Comparison of ENCODE assay signal across 13 cellular contexts in genomic region chr5:10453564-10453963, GRCh38. TPM values are rescaled to one million over a fixed set of nuclear protein-coding genes. Genes with fewer than 3 reads are reported as not detected.
DNase-seq lines count a peak whose midpoint lies in the region; FAIRE-seq and TF ChIP-seq lines count a peak whose summit lies in the region.
"Had no signal": no experiment of that assay in that cellular context is flagged by ENCODE, and none has a peak within 500 bp of the region (broad histone marks: within the 10 kb centered on the region; RNA-seq: fewer than 3 reads in every experiment).

No MANE protein-coding gene starts in this region.

- CTCF ChIA-PET in SK-N-SH (lab: Yijun Ruan, JAX): interaction anchor here (1.0 to 8.0 kb wide), 19 partner anchors 8 to 401 kb away, joined by 3 to 265 read pairs (median 9); partner anchors contain the start of gene ROPN1L

- no peak overlapping the region for H2BK15ac ChIP-seq in H9 (ENCODE audit: low read depth, low read length)

- H3K9me3 Mint-ChIP-seq in progenitor cell of endocrine pancreas (ENCODE audit: low read depth) (no peaks in the 10 kb centered on the region), H9 (no peaks in the 10 kb centered on the region; a peak in 1 of 5 replicates)
- H3K9me3 Mint-ChIP-seq: activated naive CD8-positive, alpha-beta T cell treated with anti-CD3 and anti-CD28 coated beads, Interleukin-2, amount 10 ng/mL, durations not matched to agents 7 days and 5 days had no signal

- no peak overlapping the region for H2BK120ac ChIP-seq in H9 (ENCODE audit: low read depth, low read length, poor library complexity, severe bottlenecking)

- no peaks in the 10 kb centered on the region for H3K23me2 ChIP-seq in H9 (ENCODE audit: insufficient read length, low read depth, low read length, poor library complexity, severe bottlenecking)

- dilution Hi-C loops in keratinocyte (cut with MboI; ENCODE audit: extremely low pct_ligation_motif_present, low sequenced_read_pairs): no loop called here

- no peak for TF ChIP-seq RAD21 in SK-N-SH (IDR thresholded peaks at IDR 0.05; ENCODE audit: low read length)

- H2AFZ ChIP-seq in SK-N-SH (ENCODE audit: low read depth) (no peak overlapping the region), keratinocyte (ENCODE audit: control insufficient read depth, low read length) (no peak overlapping the region), H9 (ENCODE audit: low read length) (no peak overlapping the region)

- H3K27ac Mint-ChIP-seq in progenitor cell of endocrine pancreas: no peak overlapping the region
- peak overlapping the region in 1 of 3 experiments; percentile 40; a peak in 1 of 7 replicates for H3K27ac Mint-ChIP-seq in H9
- H3K27ac Mint-ChIP-seq: activated naive CD8-positive, alpha-beta T cell treated with anti-CD3 and anti-CD28 coated beads, Interleukin-2, amount 10 ng/mL, durations not matched to agents 7 days and 5 days had no signal

- peak overlapping the region; percentile 32 for H3K4me2 ChIP-seq in SK-N-SH
- peak overlapping the region; percentile 65 for H3K4me2 ChIP-seq in keratinocyte (ENCODE audit: control insufficient read depth, extremely low read depth, insufficient read depth, low read depth, low read length)
- H3K4me2 ChIP-seq in H9 (ENCODE audit: insufficient read depth, insufficient read length, low read length): no peak overlapping the region

- peaks cover 2% of the 10 kb centered on the region for H3K4me1 Mint-ChIP-seq in progenitor cell of endocrine pancreas (ENCODE audit: low read depth)
- peaks cover 32 to 38% of the 10 kb centered on the region in 2 experiments for H3K4me1 Mint-ChIP-seq in H9

- no peak overlapping the region for H2AK5ac ChIP-seq in H9 (ENCODE audit: insufficient read length, low read length)

- H3K18ac ChIP-seq in H9 (ENCODE audit: insufficient read length, low read depth, low read length): no peak overlapping the region

- no peak overlapping the region for H3T11ph ChIP-seq in H9 (ENCODE audit: low read length)

- no peak overlapping the region for H3K23ac ChIP-seq in H9 (ENCODE audit: insufficient read length, low read depth, low read length)

- H3K79me2 ChIP-seq in SK-N-SH (ENCODE audit: insufficient read depth) (no peaks in the 10 kb centered on the region), keratinocyte (ENCODE audit: control insufficient read depth, insufficient read depth, low read length) (no peaks in the 10 kb centered on the region), H9 (ENCODE audit: insufficient read depth, low read length) (no peaks in the 10 kb centered on the region)

- H3K4me3 Mint-ChIP-seq in progenitor cell of endocrine pancreas (ENCODE audit: low read depth) (no peak overlapping the region), H9 (no peak overlapping the region)
- H3K4me3 Mint-ChIP-seq: activated naive CD8-positive, alpha-beta T cell treated with anti-CD3 and anti-CD28 coated beads, Interleukin-2, amount 10 ng/mL, durations not matched to agents 7 days and 5 days had no signal

- H4K20me1 ChIP-seq in SK-N-SH (ENCODE audit: insufficient read depth) (no peaks in the 10 kb centered on the region), keratinocyte (ENCODE audit: control insufficient read depth, extremely low read depth, insufficient read depth, low read length) (no peaks in the 10 kb centered on the region), H9 (ENCODE audit: control insufficient read depth, insufficient read depth, insufficient read length) (peaks cover 2% of the 10 kb centered on the region)

- H3K9me1 ChIP-seq in keratinocyte (ENCODE audit: control insufficient read depth, extremely low read depth, insufficient read depth, low read length): no peaks in the 10 kb centered on the region

- POLR2A ChIA-PET in SK-N-SH (lab: Yijun Ruan, JAX): no interaction called here

- no peaks in the 10 kb centered on the region for H3K79me1 ChIP-seq in H9 (ENCODE audit: insufficient read depth, low read depth, low read length, poor library complexity, severe bottlenecking)

- H3F3A ChIP-seq in SK-N-SH (replicated peaks; ENCODE audit: insufficient read depth): peaks cover 20% of the 10 kb centered on the region

- 0 out of 4 replicates have a peak, but pooled peaks of 1 of the 2 experiments have one; percentile 20 for TF ChIP-seq EP300 in SK-N-SH (IDR thresholded peaks at IDR 0.05; ENCODE audit: borderline replicate concordance in 1 of 2, low read depth in 1 of 2, low read length in 1 of 2)

- no peaks in the 10 kb centered on the region for H3K36me3 Mint-ChIP-seq in progenitor cell of endocrine pancreas (ENCODE audit: insufficient read depth)
- H3K36me3 Mint-ChIP-seq in H9 (ENCODE audit: insufficient read depth in 1 of 3, low read depth in 3 of 3): no peaks in the 10 kb centered on the region; a peak in 1 of 7 replicates
- H3K36me3 Mint-ChIP-seq: activated naive CD8-positive, alpha-beta T cell treated with anti-CD3 and anti-CD28 coated beads, Interleukin-2, amount 10 ng/mL, durations not matched to agents 7 days and 5 days had no signal

- H3K4me3 ChIP-seq in SK-N-SH (ENCODE audit: low read depth in 2 of 2, low read length in 1 of 2) (no peak overlapping the region), keratinocyte (ENCODE audit: control insufficient read depth in 2 of 3, extremely low read depth in 1 of 3, insufficient read depth in 2 of 3, low read depth in 1 of 3, low read length in 3 of 3) (no peak overlapping the region), SJCRH30 (no peak overlapping the region)
- H3K4me3 ChIP-seq: coronary artery, gastroesophageal sphincter had no signal

- H3K27me3 Mint-ChIP-seq in progenitor cell of endocrine pancreas (peaks cover 18% of the 10 kb centered on the region), H9 (ENCODE audit: low read depth) (peaks cover 7% of the 10 kb centered on the region)
- H3K27me3 Mint-ChIP-seq: activated naive CD8-positive, alpha-beta T cell treated with anti-CD3 and anti-CD28 coated beads, Interleukin-2, amount 10 ng/mL, durations not matched to agents 7 days and 5 days had no signal

- peak; percentile 39 for DNase-seq in SIG-M5 treated with dmso at 0.1 percent for 504 hours (lab: John Stamatoyannopoulos, UW; ENCODE audit: unreplicated experiment)
- no peak for DNase-seq in SIG-M5 (lab: John Stamatoyannopoulos, UW)
- DNase-seq in SK-N-SH: no peak
- DNase-seq in keratinocyte (ENCODE audit: low read depth, low spot score): peak; percentile 28
- no peak for DNase-seq in progenitor cell of endocrine pancreas (ENCODE audit: low spot score, unreplicated experiment)
- no peak for DNase-seq in SJCRH30
- DNase-seq in DMS 273 treated with DMSO at 0.1 percent for 48 hours (lab: John Stamatoyannopoulos, UW): no peak
- no peak for DNase-seq in H9
- DNase-seq: activated naive CD8-positive, alpha-beta T cell treated with anti-CD3 and anti-CD28 coated beads, Interleukin-2, amount 10 ng/mL, durations not matched to agents 7 days and 5 days; NCI-H2227 treated with DMSO at 0.1 percent for 48 hours; SHP77 had no signal

- no peaks in the 10 kb centered on the region for H3K9me3 ChIP-seq in SK-N-SH
- H3K9me3 ChIP-seq in keratinocyte (ENCODE audit: control insufficient read depth, low read depth, low read length): no peaks in the 10 kb centered on the region
- no peaks in the 10 kb centered on the region for H3K9me3 ChIP-seq in SJCRH30 (replicated peaks)
- H3K9me3 ChIP-seq in H9 (ENCODE audit: control insufficient read depth, low read depth, low read length): no peaks in the 10 kb centered on the region
- H3K9me3 ChIP-seq: gastroesophageal sphincter had no signal

- H4K91ac ChIP-seq in H9 (ENCODE audit: insufficient read length, low read depth, low read length): no peak overlapping the region

- H4K5ac ChIP-seq in H9 (ENCODE audit: insufficient read length, low read depth, low read length): no peak overlapping the region

- no peaks in the 10 kb centered on the region for H3K9me2 ChIP-seq in SK-N-SH

- H3K56ac ChIP-seq in H9 (ENCODE audit: insufficient read length, low read depth, low read length): no peak overlapping the region

- H3K27me3 ChIP-seq in SK-N-SH (ENCODE audit: insufficient read depth): no peaks in the 10 kb centered on the region
- H3K27me3 ChIP-seq in keratinocyte (ENCODE audit: control insufficient read depth, extremely low read depth, insufficient read depth, low read length): no peaks in the 10 kb centered on the region
- H3K27me3 ChIP-seq in SJCRH30: no peaks in the 10 kb centered on the region
- H3K27me3 ChIP-seq in H9 (ENCODE audit: insufficient read depth, low read length): no peaks in the 10 kb centered on the region

- H2BK5ac ChIP-seq in H9 (ENCODE audit: insufficient read length, low read length): no peak overlapping the region

- no peaks in the 10 kb centered on the region for H3K36me3 ChIP-seq in SK-N-SH (replicated peaks in 1 of 2; ENCODE audit: control insufficient read depth in 1 of 2, insufficient read depth in 2 of 2, low read length in 1 of 2)
- H3K36me3 ChIP-seq in keratinocyte (ENCODE audit: control insufficient read depth in 2 of 2, extremely low read depth in 1 of 2, insufficient read depth in 2 of 2, low read length in 2 of 2): no peaks in the 10 kb centered on the region
- no peaks in the 10 kb centered on the region for H3K36me3 ChIP-seq in SJCRH30
- H3K36me3 ChIP-seq: gastroesophageal sphincter had no signal

- TF ChIP-seq CTCF in SK-N-SH (IDR thresholded peaks at IDR 0.05) (no peak), keratinocyte (optimal IDR thresholded peaks at IDR 0.05 in 1 of 3, IDR thresholded peaks at IDR 0.05 in 1 of 3, conservative IDR thresholded peaks at IDR 0.05 in 1 of 3; ENCODE audit: extremely low read depth in 1 of 3, insufficient read depth in 2 of 3, low read length in 3 of 3) (no peak), progenitor cell of endocrine pancreas (IDR thresholded peaks at IDR 0.05; ENCODE audit: unreplicated experiment) (no peak), H9 (conservative IDR thresholded peaks at IDR 0.05) (no peak)

- H3K4me1 ChIP-seq in SK-N-SH (ENCODE audit: control insufficient read depth in 1 of 2, insufficient read depth in 2 of 2, low read depth in 1 of 2, low read length in 1 of 2): peaks cover 15 to 17% of the 10 kb centered on the region in 2 experiments; a peak in 3 of 4 replicates
- peaks cover 35% of the 10 kb centered on the region for H3K4me1 ChIP-seq in keratinocyte (ENCODE audit: control insufficient read depth, extremely low read depth, insufficient read depth, low read length)
- H3K4me1 ChIP-seq in SJCRH30: no peaks in the 10 kb centered on the region; the same call in 1 of the 2 replicates
- H3K4me1 ChIP-seq in H9 (ENCODE audit: insufficient read depth, low read length): no peaks in the 10 kb centered on the region
- H3K4me1 ChIP-seq: gastroesophageal sphincter had no signal

- H3K14ac ChIP-seq in H9 (ENCODE audit: insufficient read depth, low read length): no peak overlapping the region

- H4K8ac ChIP-seq in H9 (replicated peaks; ENCODE audit: insufficient read length, low read depth, low read length): no peak overlapping the region

- peak overlapping the region in 1 of 2 experiments; percentile 34; a peak in 1 of 4 replicates for H3K27ac ChIP-seq in SK-N-SH (ENCODE audit: low read depth in 2 of 2, low read length in 1 of 2)
- no peak overlapping the region for H3K27ac ChIP-seq in keratinocyte (ENCODE audit: control insufficient read depth, insufficient read depth, low read length)
- H3K27ac ChIP-seq in SJCRH30: no peak overlapping the region
- no peak overlapping the region for H3K27ac ChIP-seq in H9 (ENCODE audit: insufficient read length, low read depth, low read length)
- H3K27ac ChIP-seq: coronary artery, gastroesophageal sphincter had no signal

- H2BK12ac ChIP-seq in H9 (ENCODE audit: insufficient read length, low read depth, low read length): no peak overlapping the region

- no peak overlapping the region for H2BK20ac ChIP-seq in H9 (ENCODE audit: low read depth, low read length, poor library complexity, severe bottlenecking)

- WGBS in SK-N-SH (ENCODE audit: low lambda C conversion rate): 67% methylated on average over 8 of the region's 8 CpGs
- WGBS in H9 (ENCODE audit: extremely low coverage, insufficient read length, low lambda C conversion rate): no CpG with 5 or more reads among the region's 8 CpGs

- FAIRE-seq in keratinocyte (lab: Jason Lieb, UNC): peak; percentile 57

- no peak overlapping the region for H3K9ac ChIP-seq in SK-N-SH
- H3K9ac ChIP-seq in keratinocyte (ENCODE audit: control insufficient read depth, extremely low read depth, insufficient read depth, low read length): no peak overlapping the region
- no peak overlapping the region for H3K9ac ChIP-seq in H9 (ENCODE audit: extremely low read depth, insufficient read length, low read length)

- H3K4ac ChIP-seq in H9 (ENCODE audit: low read depth, low read length): no peak overlapping the region

RNA-seq across cellular contexts. Expression of gene ROPN1L, which starts 11.9 kb away (rescaled TPM):
- polyA plus RNA-seq in SK-N-SH (2012; rRNA removed) (0.31 and 0.58 TPM in 2 replicates), keratinocyte (0.09 to 0.22 TPM in 2 of 3 replicates, not detected in the other)
- polyA plus RNA-seq in SK-N-SH (2012; cell fraction: cytosol; rRNA removed): 0.39 and 0.45 TPM in 2 replicates
- 0.53 and 0.70 TPM in 2 replicates for polyA plus RNA-seq in SK-N-SH (2012; cell fraction: nucleus; rRNA removed)
- not detected for polyA plus RNA-seq in keratinocyte (2011; ENCODE audit: low read depth)
- polyA plus RNA-seq in keratinocyte (2011; cell fraction: cytosol; rRNA removed): 0.23 TPM in 1 of 2 replicates, not detected in the other
- polyA plus RNA-seq in keratinocyte (2011; cell fraction: nucleus; rRNA removed): not detected in 2 replicates
- not detected in 2 replicates for polyA plus RNA-seq in keratinocyte (2012; ENCODE audit: low replicate concordance)
- polyA minus RNA-seq in keratinocyte: 0.49 TPM in 1 of 3 replicates, not detected in the others
- not detected for polyA minus RNA-seq in keratinocyte (2011; cell fraction: cytosol; rRNA and poly(A)+ RNA removed)
- 0.85 and 1.4 TPM in 2 replicates for polyA minus RNA-seq in keratinocyte (2011; cell fraction: nucleus; rRNA and poly(A)+ RNA removed)
- total RNA-seq in progenitor cell of endocrine pancreas (0.43 TPM in 1 of 2 replicates, not detected in the other), H9 (2021) (0.37 TPM in 1 of 2 replicates, not detected in the other)
- 0.14 TPM in 1 of 2 replicates, not detected in the other for total RNA-seq in SJCRH30 (2014; rRNA removed; shearing (Covaris generic))

Comparison
In these comparisons a context has a peak if more than half of its experiments do, and no peak if none do; other contexts are left out.
1. DNase-seq: peak in SIG-M5 treated with dmso at 0.1 percent for 504 hours (single experiment) and keratinocyte (single experiment); none in SIG-M5 (single experiment), SK-N-SH (single experiment), progenitor cell of endocrine pancreas (single experiment), SJCRH30 (0 of 2), DMS 273 treated with DMSO at 0.1 percent for 48 hours (single experiment) and H9 (single experiment).